In the genomic region with DNA sequence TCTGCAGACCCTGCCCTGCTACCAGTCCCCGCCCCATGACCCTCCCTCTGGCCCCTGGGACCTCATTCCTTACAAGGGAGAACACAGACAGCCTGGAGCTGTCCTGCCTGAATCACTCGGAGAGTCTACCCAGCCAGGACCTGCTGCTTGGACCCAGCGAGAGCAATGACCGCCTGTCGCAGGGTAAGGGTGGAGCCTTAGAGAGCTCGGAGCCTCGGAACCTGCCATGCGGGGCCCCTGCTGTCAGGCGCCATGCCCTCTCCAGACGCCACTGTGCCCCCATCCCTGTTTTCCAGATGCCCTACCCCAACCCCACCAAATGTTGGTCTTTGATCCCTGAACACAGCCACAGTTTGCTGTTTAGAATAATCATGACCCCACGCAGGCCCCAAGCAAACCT, we compare ENCODE assay signal across 15 cellular contexts. TPM values are rescaled to one million over a fixed set of nuclear protein-coding genes. Genes with fewer than 3 reads are reported as not detected.
DNase-seq lines count a peak whose midpoint lies in the region; ATAC-seq and TF ChIP-seq lines count a peak whose summit lies in the region.
"Had no signal": no experiment of that assay in that cellular context is flagged by ENCODE, and none has a peak within 500 bp of the region (broad histone marks: within the 10 kb centered on the region; RNA-seq: fewer than 3 reads in every experiment).

No MANE protein-coding gene starts in this region.

- no CpG with 5 or more reads among the region's 11 CpGs for WGBS in neuronal stem cell (ENCODE audit: extremely low coverage in 2 of 2, insufficient read length in 2 of 2, insufficient replicate concordance in 1 of 2), 2 donors

- H3K4ac ChIP-seq in neuronal stem cell (ENCODE audit: low read length) = no peak overlapping the region

- H3K4me1 Mint-ChIP-seq in natural killer cell treated with Interleukin-12 subunit alpha and Interleukin-12 subunit beta and Interleukin-15 and Interleukin-18, amount 100 ng/mL, for 72 hours (ENCODE audit: low read depth in 2 of 2) = peaks cover 16 to 18% of the 10 kb centered on the region in 2 donors
- H3K4me1 Mint-ChIP-seq in natural killer cell = peaks cover 14 to 33% of the 10 kb centered on the region in 2 donors

- H2AK5ac ChIP-seq in neuronal stem cell (ENCODE audit: low read depth, low read length) = no peak overlapping the region

- H3K27me3 ChIP-seq in neuronal stem cell (ENCODE audit: control insufficient read depth in 3 of 3, insufficient read depth in 3 of 3, low read depth in 1 of 3, low read length in 3 of 3) = no peaks in the 10 kb centered on the region
- H3K27me3 ChIP-seq: BLaER1 had no signal

- no peak overlapping the region for H2AFZ ChIP-seq in neuronal stem cell (ENCODE audit: low read length)

- no peak overlapping the region for H3K18ac ChIP-seq in neuronal stem cell (ENCODE audit: low read length)

- no peaks in the 10 kb centered on the region for H3K27me3 Mint-ChIP-seq in natural killer cell treated with Interleukin-12 subunit alpha and Interleukin-12 subunit beta and Interleukin-15 and Interleukin-18, amount 100 ng/mL, for 72 hours
- no peaks in the 10 kb centered on the region for H3K27me3 Mint-ChIP-seq in natural killer cell (ENCODE audit: low read depth in 2 of 2)
- H3K27me3 Mint-ChIP-seq: B cell; CD4-positive, CD25-positive, alpha-beta regulatory T cell had no signal

- peaks cover 6 to 12% of the 10 kb centered on the region in 2 donors for H3K4me1 ChIP-seq in neuronal stem cell (ENCODE audit: control insufficient read depth in 2 of 2, insufficient read depth in 1 of 2, low read depth in 1 of 2, low read length in 2 of 2)

- no peak overlapping the region for H3K4me2 ChIP-seq in neuronal stem cell (ENCODE audit: insufficient read depth, low read length, poor library complexity, severe bottlenecking)
- H3K4me2 ChIP-seq: BLaER1 had no signal

- H3K9ac ChIP-seq in neuronal stem cell (ENCODE audit: low read depth, low read length, poor library complexity) = no peak overlapping the region

- no peak overlapping the region for H2BK15ac ChIP-seq in neuronal stem cell (ENCODE audit: low read length)

- peak; percentile 60 for DNase-seq in natural killer cell treated with Interleukin-12 subunit alpha and Interleukin-12 subunit beta and Interleukin-15 and Interleukin-18, amount 100 ng/mL, for 72 hours (ENCODE audit: low spot score)
- DNase-seq in natural killer cell = no peak
- no peak for DNase-seq in neuronal stem cell (ENCODE audit: low spot score)
- DNase-seq in NCI-H2227 (lab: John Stamatoyannopoulos, UW; ENCODE audit: unreplicated experiment) = no peak
- DNase-seq: Caco-2; CD4-positive, CD25-positive, alpha-beta regulatory T cell; CD8-positive, alpha-beta T cell; DMS153; DND-41; GOT3; HFFc6 had no signal

- no peak overlapping the region for H3K27ac ChIP-seq in neuronal stem cell (replicated peaks; ENCODE audit: low read length)
- H3K27ac ChIP-seq: BLaER1, C4-2B had no signal

- H2BK120ac ChIP-seq in neuronal stem cell (ENCODE audit: low read depth, low read length) = no peak overlapping the region

- H4K8ac ChIP-seq in neuronal stem cell (ENCODE audit: low read depth, low read length) = no peak overlapping the region

- H3K23ac ChIP-seq in neuronal stem cell (ENCODE audit: low read depth, low read length, poor library complexity) = peak overlapping the region; percentile 13

- no peak for TF ChIP-seq CTCF in natural killer cell (IDR thresholded peaks at IDR 0.05)

- H3K36me3 ChIP-seq in neuronal stem cell (replicated peaks in 1 of 2; ENCODE audit: control insufficient read depth in 2 of 2, insufficient read depth in 2 of 2, low read length in 2 of 2) = peaks cover 50 to 80% of the 10 kb centered on the region in 2 donors

- no peak overlapping the region for H2BK12ac ChIP-seq in neuronal stem cell (ENCODE audit: low read length)

- no peak overlapping the region for H3K4me3 Mint-ChIP-seq in natural killer cell treated with Interleukin-12 subunit alpha and Interleukin-12 subunit beta and Interleukin-15 and Interleukin-18, amount 100 ng/mL, for 72 hours
- no peak overlapping the region for H3K4me3 Mint-ChIP-seq in natural killer cell
- H3K4me3 Mint-ChIP-seq: B cell; CD8-positive, alpha-beta T cell; HFFc6 had no signal

- H3K36me3 Mint-ChIP-seq in natural killer cell treated with Interleukin-12 subunit alpha and Interleukin-12 subunit beta and Interleukin-15 and Interleukin-18, amount 100 ng/mL, for 72 hours = peaks cover 11% of the 10 kb centered on the region
- H3K36me3 Mint-ChIP-seq in natural killer cell = peaks cover 13% of the 10 kb centered on the region

- ATAC-seq in natural killer cell treated with Interleukin-12 subunit alpha and Interleukin-12 subunit beta and Interleukin-15 and Interleukin-18, amount 100 ng/mL, for 72 hours = no peak
- no peak for ATAC-seq in natural killer cell
- ATAC-seq: CD8-positive, alpha-beta T cell had no signal

- H3K79me1 ChIP-seq in neuronal stem cell (ENCODE audit: low read depth, low read length) = peaks cover 25% of the 10 kb centered on the region

- no peak overlapping the region for H4K91ac ChIP-seq in neuronal stem cell (ENCODE audit: low read depth, low read length, poor library complexity)

- no peak overlapping the region for H3K27ac Mint-ChIP-seq in natural killer cell treated with Interleukin-12 subunit alpha and Interleukin-12 subunit beta and Interleukin-15 and Interleukin-18, amount 100 ng/mL, for 72 hours
- H3K27ac Mint-ChIP-seq in natural killer cell = no peak overlapping the region
- H3K27ac Mint-ChIP-seq: B cell; CD4-positive, CD25-positive, alpha-beta regulatory T cell; CD8-positive, alpha-beta T cell; HFFc6 had no signal

- intact Hi-C loops in natural killer cell (cut with micrococcal nuclease) = no loop called here

- H2BK5ac ChIP-seq in neuronal stem cell (ENCODE audit: low read length) = no peak overlapping the region

- no peaks in the 10 kb centered on the region for H3K9me3 Mint-ChIP-seq in natural killer cell treated with Interleukin-12 subunit alpha and Interleukin-12 subunit beta and Interleukin-15 and Interleukin-18, amount 100 ng/mL, for 72 hours
- H3K9me3 Mint-ChIP-seq in natural killer cell = no peaks in the 10 kb centered on the region
- H3K9me3 Mint-ChIP-seq: CD4-positive, CD25-positive, alpha-beta regulatory T cell; CD8-positive, alpha-beta T cell; HFFc6 had no signal

- no peak overlapping the region for H3K14ac ChIP-seq in neuronal stem cell (ENCODE audit: low read length)

- peaks cover 0 to 2% of the 10 kb centered on the region in 2 donors for H3K9me3 ChIP-seq in neuronal stem cell (replicated peaks in 1 of 2; ENCODE audit: control insufficient read depth in 2 of 2, insufficient read depth in 1 of 2, low read depth in 1 of 2, low read length in 2 of 2)
- H3K9me3 ChIP-seq: BLaER1, Caco-2, HAP-1 had no signal

- H3K4me3 ChIP-seq in neuronal stem cell (ENCODE audit: low read length in 2 of 2) = no peak overlapping the region
- H3K4me3 ChIP-seq: BLaER1, HAP-1 had no signal

RNA-seq across cellular contexts. Expression of a gene that starts 5.6 kb away (rescaled TPM):
- total RNA-seq in natural killer cell treated with Interleukin-12 subunit alpha and Interleukin-12 subunit beta and Interleukin-15 and Interleukin-18, amount 100 ng/mL, for 72 hours = 10 to 100 TPM; 41.6 to 82.8 TPM
- total RNA-seq in natural killer cell = 100 to 1,000 TPM in 1 of 3 donors, 10 to 100 TPM in 2; 85.4 to 110 (median 91.5) TPM
- polyA plus RNA-seq in neuronal stem cell (2013, experiment 1 of 2) = 37.2 TPM
- 36.9 TPM for polyA plus RNA-seq in neuronal stem cell (2013, experiment 2 of 2)

RNA-seq across cellular contexts. Expression of a gene that starts 9.1 kb away (rescaled TPM):
- total RNA-seq in natural killer cell treated with Interleukin-12 subunit alpha and Interleukin-12 subunit beta and Interleukin-15 and Interleukin-18, amount 100 ng/mL, for 72 hours = 1 to 10 TPM; 1.4 to 5.0 TPM
- total RNA-seq in natural killer cell = 1 to 10 TPM in 2 of 3 donors, under 1 TPM in 1; 0.75 to 2.5 (median 1.3) TPM
- polyA plus RNA-seq in neuronal stem cell (2013, experiment 1 of 2) = 1.9 TPM
- polyA plus RNA-seq in neuronal stem cell (2013, experiment 2 of 2) = 1.7 TPM
- polyA plus RNA-seq: CD4-positive, CD25-positive, alpha-beta regulatory T cell had no signal

RNA-seq across cellular contexts. Expression of a gene that starts 23.1 kb away (rescaled TPM):
- total RNA-seq in natural killer cell treated with Interleukin-12 subunit alpha and Interleukin-12 subunit beta and Interleukin-15 and Interleukin-18, amount 100 ng/mL, for 72 hours = 100 to 1,000 TPM; 183 to 358 TPM
- 100 to 1,000 TPM; 108 to 128 (median 118) TPM for total RNA-seq in natural killer cell
- polyA plus RNA-seq in neuronal stem cell (2013, experiment 1 of 2) = 121 TPM
- 119 TPM for polyA plus RNA-seq in neuronal stem cell (2013, experiment 2 of 2)

RNA-seq across cellular contexts. Expression of a gene that starts 46.4 kb away (rescaled TPM):
- total RNA-seq in natural killer cell treated with Interleukin-12 subunit alpha and Interleukin-12 subunit beta and Interleukin-15 and Interleukin-18, amount 100 ng/mL, for 72 hours = 100 to 1,000 TPM; 263 to 336 TPM
- total RNA-seq in natural killer cell = 100 to 1,000 TPM; 350 to 451 (median 416) TPM
- polyA plus RNA-seq in neuronal stem cell (2013, experiment 1 of 2) = 170 TPM
- 177 TPM for polyA plus RNA-seq in neuronal stem cell (2013, experiment 2 of 2)

RNA-seq across cellular contexts. Expression of a gene that starts 55.8 kb away (rescaled TPM):
- total RNA-seq in natural killer cell treated with Interleukin-12 subunit alpha and Interleukin-12 subunit beta and Interleukin-15 and Interleukin-18, amount 100 ng/mL, for 72 hours = 10 to 100 TPM; 38.4 to 42.5 TPM
- total RNA-seq in natural killer cell = 10 to 100 TPM; 53.4 to 63.4 (median 60.1) TPM
- polyA plus RNA-seq in neuronal stem cell (2013, experiment 1 of 2) = 5.9 TPM
- polyA plus RNA-seq in neuronal stem cell (2013, experiment 2 of 2) = 5.4 TPM
